8 cellular contexts compared by ENCODE assay signal in genomic region chr12:124994435-124994975, GRCh38. TPM values are rescaled to one million over a fixed set of nuclear protein-coding genes. Genes with fewer than 3 reads are reported as not detected.
DNase-seq lines count a peak whose midpoint lies in the region; ATAC-seq, FAIRE-seq and TF ChIP-seq lines count a peak whose summit lies in the region.

No MANE protein-coding gene starts in this region.

- in situ Hi-C loops in K562 (cut with MboI): no loop called here

- H3K9me3 Mint-ChIP-seq in type B pancreatic cell: peaks cover 5% of the 10 kb centered on the region

- TF ChIP-seq CTCF in BE2C (IDR thresholded peaks at IDR 0.05; ENCODE audit: low read depth, low read length) (no peak), NB4 (IDR thresholded peaks at IDR 0.05; ENCODE audit: low read depth, low read length) (no peak), K562 (IDR thresholded peaks at IDR 0.05 in 2 of 3, conservative IDR thresholded peaks at IDR 0.05 in 1 of 3; ENCODE audit: insufficient read depth in 2 of 3, low read depth in 1 of 3, low read length in 3 of 3) (no peak), lung (IDR thresholded peaks at IDR 0.05; ENCODE audit: control extremely low read depth, extremely low read depth) (no peak), type B pancreatic cell (conservative IDR thresholded peaks at IDR 0.05) (no peak), adrenal gland (IDR thresholded peaks at IDR 0.05) (no peak)

- H3K9me1 ChIP-seq in K562 (ENCODE audit: control insufficient read depth, insufficient read depth, low read length): no peaks in the 10 kb centered on the region

- H3K36me3 ChIP-seq in BE2C (no peaks in the 10 kb centered on the region), K562 (ENCODE audit: control insufficient read depth, insufficient read depth, low read length) (peaks cover 13% of the 10 kb centered on the region; the same call in 1 of the 3 replicates), lung (ENCODE audit: control insufficient read depth in 2 of 2, insufficient read depth in 2 of 2, low read length in 2 of 2) (no peaks in the 10 kb centered on the region), adrenal gland (replicated peaks in 1 of 2) (no peaks in the 10 kb centered on the region)

- H3K9me3 ChIP-seq in BE2C (no peaks in the 10 kb centered on the region; the same call in 1 of the 2 replicates), K562 (replicated peaks; ENCODE audit: control insufficient read depth, insufficient read depth, low read depth, low read length) (no peaks in the 10 kb centered on the region), lung (ENCODE audit: control insufficient read depth in 2 of 2, insufficient read depth in 1 of 2, low read length in 1 of 2) (no peaks in the 10 kb centered on the region), adrenal gland (replicated peaks in 1 of 3) (no peaks in the 10 kb centered on the region)

- H3K4me1 Mint-ChIP-seq in type B pancreatic cell (ENCODE audit: unreplicated experiment): peaks cover 17% of the 10 kb centered on the region

- H3K4me3 ChIP-seq in BE2C (ENCODE audit: low read depth, low read length): peak overlapping the region; percentile 72
- H3K4me3 ChIP-seq in NB4 (ENCODE audit: low read depth, low read length): peak overlapping the region; percentile 82
- peak overlapping the region; percentile 83 for H3K4me3 ChIP-seq in K562
- peak overlapping the region; percentile 80 for H3K4me3 ChIP-seq in lung
- peak overlapping the region in 2 of 4 donors; percentile 22 to 79 for H3K4me3 ChIP-seq in adrenal gland

- TF ChIP-seq EP300 in K562 (IDR thresholded peaks at IDR 0.05; ENCODE audit: low read length): no peak

- peak overlapping the region; percentile 90 for H3K27ac Mint-ChIP-seq in type B pancreatic cell

- CTCF ChIA-PET in K562 (lab: Yijun Ruan, JAX; ENCODE audit: low intra/inter-chr PET ratio): no interaction called here

- H3K4me1 ChIP-seq in BE2C (0 out of 2 replicates have a peak, but pooled peaks cover 4% of the 10 kb centered on the region), K562 (replicated peaks in 1 of 2; ENCODE audit: control insufficient read depth in 2 of 2, insufficient read depth in 2 of 2, low read length in 2 of 2) (peaks cover 18 to 31% of the 10 kb centered on the region in 2 experiments), lung (ENCODE audit: control insufficient read depth in 2 of 2, insufficient read depth in 2 of 2, low read length in 2 of 2) (peaks cover 3 to 5% of the 10 kb centered on the region in 2 donors), adrenal gland (replicated peaks in 1 of 2) (peaks cover 0 to 14% of the 10 kb centered on the region in 2 donors)

- H3K79me2 ChIP-seq in K562 (ENCODE audit: control insufficient read depth, insufficient read depth, low read length): peaks cover 54% of the 10 kb centered on the region

- no TSS peak for BruUV-seq in K562 (replicated peaks; lab: Mats Ljungman, UMichigan)

- peaks cover 4% of the 10 kb centered on the region for H3K36me3 Mint-ChIP-seq in type B pancreatic cell

- FAIRE-seq in GM19239 (lab: Jason Lieb, UNC): peak; percentile 8
- no peak for FAIRE-seq in K562 (lab: Jason Lieb, UNC)

- WGBS in K562 (ENCODE audit: insufficient coverage, low coverage, missing lambda C conversion rate): 2% methylated on average over 14 of the region's 15 CpGs
- WGBS in lung, 2 donors: 7 to 9% methylated on average over 15 of the region's 15 CpGs
- WGBS in adrenal gland, 4 donors: 22 to 28% (median 23%) methylated on average over 12 to 15 of the region's 15 CpGs

- DNase-seq in BE2C (no peak), GM19239 (ENCODE audit: insufficient read length, low spot score) (no peak), NB4 (ENCODE audit: low read depth) (peak; percentile 100), K562 (ENCODE audit: extremely low read depth in 1 of 4, low spot score in 3 of 4) (peak in 3 of 4 experiments; percentile 27 to 61 (median 28)), lung (ENCODE audit: low spot score) (no peak), type B pancreatic cell (ENCODE audit: extremely low spot score, unreplicated experiment) (no peak), adrenal gland (no peak)
- no peak for DNase-seq in NK-92 treated with Interleukin-12 subunit alpha and Interleukin-12 subunit beta, amount 100 ng/mL, for 24 hours (lab: John Stamatoyannopoulos, UW)

- no peaks in the 10 kb centered on the region for H4K20me1 ChIP-seq in K562 (replicated peaks; ENCODE audit: control insufficient read depth, insufficient read depth, low read length)

- peak overlapping the region; percentile 79 to 95 for H3K9ac ChIP-seq in K562 (ENCODE audit: insufficient read depth in 1 of 2, low read depth in 2 of 2, low read length in 2 of 2)

- intact Hi-C loops in K562 (cut with micrococcal nuclease) (loop anchor here (2.0 kb wide), 1 partner anchor 54 kb away; no protein-coding TSS in a partner anchor), adrenal gland (cut with DNase I) (no loop called here)

- TF ChIP-seq POLR2A in NB4 (IDR thresholded peaks at IDR 0.05; ENCODE audit: extremely low read depth, insufficient read length): peak; percentile 81
- TF ChIP-seq POLR2A in K562 (conservative IDR thresholded peaks at IDR 0.05): no peak
- no peak for TF ChIP-seq POLR2A in adrenal gland (IDR thresholded peaks at IDR 0.05)

- H3K27me3 Mint-ChIP-seq in type B pancreatic cell: no peaks in the 10 kb centered on the region

- H3K4me3 Mint-ChIP-seq in type B pancreatic cell: peak overlapping the region; percentile 95

- H3K27me3 ChIP-seq in BE2C: no peaks in the 10 kb centered on the region
- H3K27me3 ChIP-seq in K562 (ENCODE audit: control insufficient read depth in 2 of 2, insufficient read depth in 2 of 2, low read length in 2 of 2): no peaks in the 10 kb centered on the region
- no peaks in the 10 kb centered on the region for H3K27me3 ChIP-seq in lung (ENCODE audit: control insufficient read depth, insufficient read depth)
- H3K27me3 ChIP-seq in adrenal gland: no peaks in the 10 kb centered on the region

- POLR2A ChIA-PET in K562 (lab: Yijun Ruan, JAX): interaction anchor here (0.6 to 1.6 kb wide), 4 partner anchors 15 to 85 kb away, joined by 3 to 6 read pairs (median 3); partner anchors contain the start of gene AACS

- TF ChIP-seq RAD21 in K562 (CRISPR knock-in tag; conservative IDR thresholded peaks at IDR 0.05 in 1 of 2, IDR thresholded peaks at IDR 0.05 in 1 of 2): no peak

- peak overlapping the region; percentile 81 for H2AFZ ChIP-seq in K562 (ENCODE audit: low read depth, low read length)

- H3K27ac ChIP-seq in K562 (ENCODE audit: extremely low read depth, low read depth, low read length) (peak overlapping the region; percentile 82), lung (ENCODE audit: low read depth in 1 of 2, low read length in 1 of 2) (no peak overlapping the region), adrenal gland (no peak overlapping the region)

- ATAC-seq in K562 (peak; percentile 67), lung (ENCODE audit: insufficient read depth, low FRiP score) (peak; percentile 3)

- H3K4me2 ChIP-seq in K562 (ENCODE audit: insufficient read depth, low read length): peak overlapping the region; percentile 82

RNA-seq across cellular contexts. Expression of gene BRI3BP, which starts 1.1 kb away (rescaled TPM):
- 3.1 TPM for polyA plus RNA-seq in BE2C (2012; ENCODE audit: insufficient read depth, insufficient read length, low read depth)
- 16.2 and 18.6 TPM in 2 replicates for total RNA-seq in K562 (2011; cell fraction: chromatin; rRNA removed; ENCODE audit: low replicate concordance)
- total RNA-seq in K562 (2011; cell fraction: nucleolus; rRNA removed): 17.1 and 17.2 TPM in 2 replicates
- total RNA-seq in K562 (2011; cell fraction: nucleoplasm; rRNA removed): 29.4 and 43.7 TPM in 2 replicates
- total RNA-seq in K562 (2014; rRNA removed) (15.8 and 18.9 TPM in 2 replicates), K562 (2014; rRNA removed; fragmentation: Illumina TruSeq; extraction: Trizol) (24.2 and 24.7 TPM in 2 replicates), K562 (2015; rRNA removed; fragmentation: Illumina TruSeq; extraction: Trizol) (24.4 and 25.0 TPM in 2 replicates), K562 (2021) (24.6 TPM in 2 replicates), lung (1 to 10 TPM; 6.6 to 9.5 TPM), type B pancreatic cell (ENCODE audit: low replicate concordance) (18.1 and 19.0 TPM in 2 replicates), adrenal gland (1 to 10 TPM; 4.0 to 6.2 (median 4.8) TPM)
- polyA plus RNA-seq in K562 (2011; rRNA removed) (13.5 and 15.2 TPM in 2 replicates), K562 (2014; fragmentation: Illumina TruSeq; extraction: Trizol) (18.8 and 21.2 TPM in 2 replicates), K562 (2014; fragmentation: Nextera tagmentation; extraction: Ambion mirVana) (10 to 100 TPM; 12.3 to 16.6 TPM), K562 (2014; rRNA removed) (12.9 and 16.2 TPM in 2 replicates), lung (1 to 10 TPM; 2.3 to 4.5 TPM), adrenal gland (1 to 10 TPM; 1.1 to 5.4 (median 1.2) TPM)
- 11.4 and 14.8 TPM in 2 replicates for polyA plus RNA-seq in K562 (2011; cell fraction: cytosol; rRNA removed)
- 3.4 and 3.6 TPM in 2 replicates for polyA plus RNA-seq in K562 (2011; cell fraction: nucleus; rRNA removed)
- polyA plus RNA-seq in K562 (2012): 7.6 and 12.1 TPM in 2 replicates
- 25.7 and 28.6 TPM in 2 replicates for polyA minus RNA-seq in K562 (2011; rRNA and poly(A)+ RNA removed)
- polyA minus RNA-seq in K562 (2011; cell fraction: cytosol; rRNA and poly(A)+ RNA removed): 17.7 and 21.7 TPM in 2 replicates
- 2.2 and 4.0 TPM in 2 replicates for polyA minus RNA-seq in K562 (2011; cell fraction: nucleus; rRNA and poly(A)+ RNA removed)

RNA-seq across cellular contexts. Expression of gene DHX37, which starts 5.6 kb away (rescaled TPM):
- polyA plus RNA-seq in BE2C (2012; ENCODE audit: insufficient read depth, insufficient read length, low read depth): 22.0 TPM
- 29.1 and 94.8 TPM in 2 replicates for total RNA-seq in K562 (2011; cell fraction: chromatin; rRNA removed; ENCODE audit: low replicate concordance)
- total RNA-seq in K562 (2011; cell fraction: nucleolus; rRNA removed): 57.7 and 61.7 TPM in 2 replicates
- 33.2 and 35.2 TPM in 2 replicates for total RNA-seq in K562 (2011; cell fraction: nucleoplasm; rRNA removed)
- total RNA-seq in K562 (2014; rRNA removed): 35.0 and 42.2 TPM in 2 replicates
- 8.4 and 9.7 TPM in 2 replicates for total RNA-seq in K562 (2014; rRNA removed; fragmentation: Illumina TruSeq; extraction: Trizol)
- 22.7 and 25.4 TPM in 2 replicates for total RNA-seq in K562 (2015; rRNA removed; fragmentation: Illumina TruSeq; extraction: Trizol)
- total RNA-seq in K562 (2021): 44.8 and 49.5 TPM in 2 replicates
- 6.7 and 12.1 TPM in 2 replicates for polyA plus RNA-seq in K562 (2011; rRNA removed)
- 6.0 and 11.4 TPM in 2 replicates for polyA plus RNA-seq in K562 (2011; cell fraction: cytosol; rRNA removed)
- polyA plus RNA-seq in K562 (2011; cell fraction: nucleus; rRNA removed): 37.1 and 57.1 TPM in 2 replicates
- 14.6 and 26.3 TPM in 2 replicates for polyA plus RNA-seq in K562 (2012)
- polyA plus RNA-seq in K562 (2014; fragmentation: Illumina TruSeq; extraction: Trizol): 17.5 and 24.1 TPM in 2 replicates
- under 1 TPM; 0.14 to 0.27 TPM for polyA plus RNA-seq in K562 (2014; fragmentation: Nextera tagmentation; extraction: Ambion mirVana)
- 24.8 and 25.6 TPM in 2 replicates for polyA plus RNA-seq in K562 (2014; rRNA removed)
- polyA minus RNA-seq in K562 (2011; rRNA and poly(A)+ RNA removed): 9.7 and 11.1 TPM in 2 replicates
- polyA minus RNA-seq in K562 (2011; cell fraction: cytosol; rRNA and poly(A)+ RNA removed): 15.8 and 19.0 TPM in 2 replicates
- polyA minus RNA-seq in K562 (2011; cell fraction: nucleus; rRNA and poly(A)+ RNA removed): 18.3 and 22.2 TPM in 2 replicates
- total RNA-seq in lung: 10 to 100 TPM in 1 of 2 donors, 1 to 10 TPM in 1; 8.8 to 20.5 TPM
- polyA plus RNA-seq in lung: 10 to 100 TPM in 1 of 2 donors, 1 to 10 TPM in 1; 9.6 to 13.1 TPM
- 19.3 and 24.1 TPM in 2 replicates for total RNA-seq in type B pancreatic cell (ENCODE audit: low replicate concordance)
- 10 to 100 TPM in 5 of 8 donors, 1 to 10 TPM in 3; 5.1 to 17.4 (median 13.3) TPM for total RNA-seq in adrenal gland
- polyA plus RNA-seq in adrenal gland: 10 to 100 TPM in 2 of 3 donors, 1 to 10 TPM in 1; 4.1 to 11.6 (median 10.1) TPM

Comparison
In these comparisons a context has a peak if more than half of its experiments do, and no peak if none do; other contexts are left out.
1. DNase-seq: peak in NB4 (single experiment) and K562 (3 of 4); none in BE2C (single experiment), GM19239 (single experiment), lung (single experiment), type B pancreatic cell (single experiment), NK-92 treated with Interleukin-12 subunit alpha and Interleukin-12 subunit beta, amount 100 ng/mL, for 24 hours (single experiment) and adrenal gland (0 of 7).